Comparison of ENCODE assay signal across 22 cellular contexts in genomic region chr10:57015595-57016303, GRCh38.
DNase-seq lines count a peak whose midpoint lies in the region; ATAC-seq and TF ChIP-seq lines count a peak whose summit lies in the region.
"Had no signal": no experiment of that assay in that cellular context is flagged by ENCODE, and none has a peak within 500 bp of the region (broad histone marks: within the 10 kb centered on the region; RNA-seq: fewer than 3 reads in every experiment).

No MANE protein-coding gene starts in this region.

- in situ Hi-C loops in GM23248 (cut with MboI): no loop called here

- no peaks in the 10 kb centered on the region for H3F3A ChIP-seq in GM23248 (ENCODE audit: insufficient read depth)

- H3K4me1 ChIP-seq in cardiac muscle cell (ENCODE audit: low read depth): peaks cover 15% of the 10 kb centered on the region
- H3K4me1 ChIP-seq in GM23248 (ENCODE audit: insufficient read depth): no peaks in the 10 kb centered on the region
- H3K4me1 ChIP-seq: A549; BLaER1 treated with 17β-estradiol and CSF1 and Interleukin-3, amounts not matched to agents 10 nM and 100 nM; left lung; SJCRH30; upper lobe of left lung had no signal

- peak; percentile 90 for DNase-seq in COR-L47 (lab: John Stamatoyannopoulos, UW)
- peak; percentile 7 for DNase-seq in NCI-H1417 treated with DMSO at 0.1 percent for 48 hours (lab: John Stamatoyannopoulos, UW)
- DNase-seq in NCI-H526 (lab: John Stamatoyannopoulos, UW): peak; percentile 63 to 69
- DNase-seq in cardiac muscle cell (ENCODE audit: low read depth in 1 of 2, low spot score in 1 of 2): no peak
- no peak for DNase-seq in activated naive CD4-positive, alpha-beta T cell treated with anti-CD3 and anti-CD28 coated beads, Interleukin-2, amount 50 U/mL, for 72 hours (ENCODE audit: low spot score in 2 of 2)
- DNase-seq in SIG-M5 treated with dmso at 0.1 percent for 504 hours (lab: John Stamatoyannopoulos, UW; ENCODE audit: unreplicated experiment): no peak
- DNase-seq in stimulated activated effector memory CD8-positive, alpha-beta T cell treated with anti-CD3 and anti-CD28 coated beads, Interleukin-12 subunit alpha, Interleukin-12 subunit beta, amount 100 ng/mL, for 72 hours (ENCODE audit: low spot score in 2 of 2): no peak
- no peak for DNase-seq in GM23248
- DNase-seq: activated CD4-positive, alpha-beta T cell treated with anti-CD3 and anti-CD28 coated beads for 4 hours; activated naive CD4-positive, alpha-beta T cell treated with anti-CD3 and anti-CD28 coated beads for 36 hours; activated T-cell treated with anti-CD3 and anti-CD28 coated beads for 4 hours; foreskin fibroblast; Karpas-422; mucosa of descending colon; NCI-H1694 treated with DMSO at 0.1 percent for 48 hours; SJCRH30 had no signal

- 34 to 35% methylated on average over 13 of the region's 13 CpGs for WGBS in GM23248 (ENCODE audit: low coverage in 1 of 2, low lambda C conversion rate in 2 of 2, missing lambda C conversion rate in 2 of 2), 2 experiments

- H3K9me3 ChIP-seq in cardiac muscle cell (ENCODE audit: low read depth) (no peaks in the 10 kb centered on the region), GM23248 (ENCODE audit: low read depth) (no peaks in the 10 kb centered on the region)
- H3K9me3 ChIP-seq: A549; BLaER1 treated with 17β-estradiol and CSF1 and Interleukin-3, amounts not matched to agents 10 nM and 100 nM; mucosa of descending colon; SJCRH30; upper lobe of left lung had no signal

- no peaks in the 10 kb centered on the region for H3K79me2 ChIP-seq in GM23248 (ENCODE audit: insufficient read depth)

- peaks cover 0 to 4% of the 10 kb centered on the region in 2 donors for H3K36me3 Mint-ChIP-seq in activated naive CD4-positive, alpha-beta T cell treated with anti-CD3 and anti-CD28 coated beads, Interleukin-2, amount 50 U/mL, for 72 hours
- H3K36me3 Mint-ChIP-seq in stimulated activated effector memory CD8-positive, alpha-beta T cell treated with anti-CD3 and anti-CD28 coated beads, Interleukin-12 subunit alpha, Interleukin-12 subunit beta, amount 100 ng/mL, for 72 hours: no peaks in the 10 kb centered on the region

- no peak overlapping the region for H3K27ac Mint-ChIP-seq in activated naive CD4-positive, alpha-beta T cell treated with anti-CD3 and anti-CD28 coated beads, Interleukin-2, amount 50 U/mL, for 72 hours
- no peak overlapping the region for H3K27ac Mint-ChIP-seq in stimulated activated effector memory CD8-positive, alpha-beta T cell treated with anti-CD3 and anti-CD28 coated beads, Interleukin-12 subunit alpha, Interleukin-12 subunit beta, amount 100 ng/mL, for 72 hours
- H3K27ac Mint-ChIP-seq: activated naive CD4-positive, alpha-beta T cell treated with anti-CD3 and anti-CD28 coated beads for 36 hours; stimulated activated naive CD8-positive, alpha-beta T cell treated with anti-CD3 and anti-CD28 coated beads, Interleukin-15, Interleukin-2, amounts not matched to agents 100 ng/mL and 50 ng/mL, for 24 hours had no signal

- H3K4me2 ChIP-seq in GM23248 (ENCODE audit: unreplicated experiment): no peak overlapping the region
- H3K4me2 ChIP-seq: A549; BLaER1 treated with 17β-estradiol and CSF1 and Interleukin-3, amounts not matched to agents 10 nM and 100 nM had no signal

- H2AFZ ChIP-seq in GM23248: no peak overlapping the region

- H3K36me3 ChIP-seq in cardiac muscle cell (no peaks in the 10 kb centered on the region), GM23248 (ENCODE audit: low read depth) (no peaks in the 10 kb centered on the region)
- H3K36me3 ChIP-seq: BLaER1 treated with 17β-estradiol and CSF1 and Interleukin-3, amounts not matched to agents 10 nM and 100 nM; left lung; SJCRH30; upper lobe of left lung had no signal

- no peak for TF ChIP-seq CTCF in cardiac muscle cell (IDR thresholded peaks at IDR 0.05; ENCODE audit: low read depth, low read length)

- no peaks in the 10 kb centered on the region for H3K9me2 ChIP-seq in GM23248 (ENCODE audit: insufficient read depth)

- peaks cover 0 to 22% of the 10 kb centered on the region in 2 donors for H3K9me3 Mint-ChIP-seq in activated naive CD4-positive, alpha-beta T cell treated with anti-CD3 and anti-CD28 coated beads, Interleukin-2, amount 50 U/mL, for 72 hours
- peaks cover 6% of the 10 kb centered on the region for H3K9me3 Mint-ChIP-seq in stimulated activated effector memory CD8-positive, alpha-beta T cell treated with anti-CD3 and anti-CD28 coated beads, Interleukin-12 subunit alpha, Interleukin-12 subunit beta, amount 100 ng/mL, for 72 hours
- H3K9me3 Mint-ChIP-seq: activated naive CD4-positive, alpha-beta T cell treated with anti-CD3 and anti-CD28 coated beads for 36 hours; stimulated activated naive CD8-positive, alpha-beta T cell treated with anti-CD3 and anti-CD28 coated beads, Interleukin-15, Interleukin-2, amounts not matched to agents 100 ng/mL and 50 ng/mL, for 24 hours had no signal

- no peaks in the 10 kb centered on the region for H4K20me1 ChIP-seq in GM23248 (ENCODE audit: insufficient read depth)
- H4K20me1 ChIP-seq: BLaER1 treated with 17β-estradiol and CSF1 and Interleukin-3, amounts not matched to agents 10 nM and 100 nM had no signal

- H3K27me3 ChIP-seq in cardiac muscle cell (no peaks in the 10 kb centered on the region), GM23248 (replicated peaks; ENCODE audit: insufficient read depth) (no peaks in the 10 kb centered on the region)
- H3K27me3 ChIP-seq: BLaER1 treated with 17β-estradiol and CSF1 and Interleukin-3, amounts not matched to agents 10 nM and 100 nM; left lung; SJCRH30; upper lobe of left lung had no signal

- no peaks in the 10 kb centered on the region for H3K4me1 Mint-ChIP-seq in stimulated activated effector memory CD8-positive, alpha-beta T cell treated with anti-CD3 and anti-CD28 coated beads, Interleukin-12 subunit alpha, Interleukin-12 subunit beta, amount 100 ng/mL, for 72 hours

- no peak overlapping the region for H3K9ac ChIP-seq in GM23248
- H3K9ac ChIP-seq: BLaER1 treated with 17β-estradiol and CSF1 and Interleukin-3, amounts not matched to agents 10 nM and 100 nM had no signal

- peak overlapping the region; percentile 49 for H3K27ac ChIP-seq in cardiac muscle cell
- H3K27ac ChIP-seq in GM23248: no peak overlapping the region
- H3K27ac ChIP-seq: A549; BLaER1 treated with 17β-estradiol and CSF1 and Interleukin-3, amounts not matched to agents 10 nM and 100 nM; coronary artery; left lung; SJCRH30; upper lobe of left lung had no signal

- no peak for ATAC-seq in activated naive CD4-positive, alpha-beta T cell treated with anti-CD3 and anti-CD28 coated beads, Interleukin-2, amount 50 U/mL, for 72 hours
- ATAC-seq in stimulated activated effector memory CD8-positive, alpha-beta T cell treated with anti-CD3 and anti-CD28 coated beads, Interleukin-12 subunit alpha, Interleukin-12 subunit beta, amount 100 ng/mL, for 72 hours: no peak
- ATAC-seq: A549, left lung, mucosa of descending colon had no signal

- no peak overlapping the region for H3K4me3 ChIP-seq in cardiac muscle cell
- H3K4me3 ChIP-seq in GM23248: no peak overlapping the region
- H3K4me3 ChIP-seq: A549; BLaER1 treated with 17β-estradiol and CSF1 and Interleukin-3, amounts not matched to agents 10 nM and 100 nM; coronary artery; left lung; mucosa of descending colon; SJCRH30; upper lobe of left lung had no signal

- H3K4me3 Mint-ChIP-seq in stimulated activated effector memory CD8-positive, alpha-beta T cell treated with anti-CD3 and anti-CD28 coated beads, Interleukin-12 subunit alpha, Interleukin-12 subunit beta, amount 100 ng/mL, for 72 hours: no peak overlapping the region
- H3K4me3 Mint-ChIP-seq: activated naive CD4-positive, alpha-beta T cell treated with anti-CD3 and anti-CD28 coated beads for 36 hours; stimulated activated naive CD8-positive, alpha-beta T cell treated with anti-CD3 and anti-CD28 coated beads, Interleukin-15, Interleukin-2, amounts not matched to agents 100 ng/mL and 50 ng/mL, for 24 hours had no signal

Comparison
In these comparisons a context has a peak if more than half of its experiments do, and no peak if none do; other contexts are left out.
1. DNase-seq: peak in COR-L47 (single experiment), NCI-H1417 treated with DMSO at 0.1 percent for 48 hours (single experiment) and NCI-H526 (2 of 2); none in cardiac muscle cell (0 of 2), activated naive CD4-positive, alpha-beta T cell treated with anti-CD3 and anti-CD28 coated beads, Interleukin-2, amount 50 U/mL, for 72 hours (0 of 2), SIG-M5 treated with dmso at 0.1 percent for 504 hours (single experiment), stimulated activated effector memory CD8-positive, alpha-beta T cell treated with anti-CD3 and anti-CD28 coated beads, Interleukin-12 subunit alpha, Interleukin-12 subunit beta, amount 100 ng/mL, for 72 hours (0 of 2) and GM23248 (single experiment).